13 cellular contexts compared by ENCODE assay signal in the genomic region with DNA sequence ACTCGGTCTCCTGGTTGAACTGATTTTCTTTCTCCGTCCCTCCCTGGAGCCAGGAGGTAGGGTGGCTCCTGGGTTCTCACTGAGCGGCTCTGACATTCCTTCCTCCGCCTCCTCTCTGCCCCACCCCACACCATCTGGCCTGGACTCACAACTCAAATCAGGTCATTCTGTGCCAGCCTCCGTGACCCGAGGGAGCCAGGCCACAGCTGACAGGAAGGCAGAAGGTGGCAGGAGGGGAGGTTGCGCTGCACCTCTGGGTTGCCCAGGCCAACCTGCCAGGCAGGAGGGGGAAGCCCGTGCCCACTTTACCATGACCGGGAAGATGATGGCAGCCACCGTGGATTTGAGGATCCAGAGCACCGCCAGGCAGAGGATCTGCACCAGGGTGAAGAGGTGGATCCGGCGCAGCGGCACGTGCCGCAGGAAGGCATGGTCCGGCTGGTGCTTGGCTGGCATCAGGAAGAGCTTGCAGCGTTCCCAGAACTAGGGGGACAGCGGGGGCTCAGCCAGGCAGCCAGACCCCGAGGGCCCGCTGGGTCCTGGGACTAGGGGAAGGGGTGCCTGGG. TPM values are rescaled to one million over a fixed set of nuclear protein-coding genes. Genes with fewer than 3 reads are reported as not detected.
DNase-seq lines count a peak whose midpoint lies in the region; ATAC-seq, FAIRE-seq and TF ChIP-seq lines count a peak whose summit lies in the region.
"Had no signal": no experiment of that assay in that cellular context is flagged by ENCODE, and none has a peak within 500 bp of the region (broad histone marks: within the 10 kb centered on the region; RNA-seq: fewer than 3 reads in every experiment).

No MANE protein-coding gene starts in this region.

- peak; percentile 50 for DNase-seq in NCI-H2171 treated with DMSO at 0.1 percent for 48 hours (lab: John Stamatoyannopoulos, UW)
- DNase-seq in cerebellar cortex (ENCODE audit: low spot score): peak; percentile 87
- DNase-seq in iPS-NIHi11 (ENCODE audit: low spot score): peak; percentile 41
- no peak for DNase-seq in stimulated activated naive B cell treated with anti-CD40 and anti-IgM and Interleukin-4, amounts not matched to agents 10 μg/mL and 1 μg/mL and 100 μg/mL, for 72 hours
- no peak for DNase-seq in GM12891 (ENCODE audit: insufficient read length, low spot score)
- DNase-seq in NCI-H2081 (lab: John Stamatoyannopoulos, UW): no peak
- no peak for DNase-seq in kidney tubule cell (ENCODE audit: low spot score)
- DNase-seq: CD4-positive, CD25-positive, alpha-beta regulatory T cell; NCI-H1417; NCI-H774; stimulated activated CD4-positive, alpha-beta T cell treated with anti-CD3 and anti-CD28 coated beads, Interleukin-2, amount 100 ng/mL, for 24 hours; T-helper 9 cell had no signal

- no peak for FAIRE-seq in GM12891 (lab: Jason Lieb, UNC)

- H3K27ac Mint-ChIP-seq in stimulated activated naive B cell treated with anti-CD40 and anti-IgM and Interleukin-4, amounts not matched to agents 10 μg/mL and 1 μg/mL and 100 μg/mL, for 72 hours: peak overlapping the region; percentile 65
- H3K27ac Mint-ChIP-seq: activated T-helper 1 cell treated with anti-CD3 and anti-CD28 coated beads, Interleukin-12 subunit alpha, Interleukin-12 subunit beta, Interleukin-2, Interleukin-4 antibody, amounts not matched to agents 30 ng/mL and 10 ng/mL and 1 ng/mL, durations not matched to agents 14 hours and 24 hours and 36 hours had no signal

- H3K4me1 Mint-ChIP-seq in stimulated activated naive B cell treated with anti-CD40 and anti-IgM and Interleukin-4, amounts not matched to agents 10 μg/mL and 1 μg/mL and 100 μg/mL, for 72 hours: peaks cover 0 to 7% of the 10 kb centered on the region in 2 donors

- H3K36me3 Mint-ChIP-seq in stimulated activated naive B cell treated with anti-CD40 and anti-IgM and Interleukin-4, amounts not matched to agents 10 μg/mL and 1 μg/mL and 100 μg/mL, for 72 hours: peaks cover 13 to 51% of the 10 kb centered on the region in 2 donors

- no peaks in the 10 kb centered on the region for H3K9me3 Mint-ChIP-seq in stimulated activated naive B cell treated with anti-CD40 and anti-IgM and Interleukin-4, amounts not matched to agents 10 μg/mL and 1 μg/mL and 100 μg/mL, for 72 hours
- H3K9me3 Mint-ChIP-seq: activated T-helper 1 cell treated with anti-CD3 and anti-CD28 coated beads, Interleukin-12 subunit alpha, Interleukin-12 subunit beta, Interleukin-2, Interleukin-4 antibody, amounts not matched to agents 30 ng/mL and 10 ng/mL and 1 ng/mL, durations not matched to agents 14 hours and 24 hours and 36 hours had no signal

- ATAC-seq in stimulated activated naive B cell treated with anti-CD40 and anti-IgM and Interleukin-4, amounts not matched to agents 10 μg/mL and 1 μg/mL and 100 μg/mL, for 72 hours (replicated peaks): no peak

- TF ChIP-seq POLR2A in GM12891 (IDR thresholded peaks at IDR 0.05; ENCODE audit: low read depth, low read length): no peak

- H3K27me3 Mint-ChIP-seq in stimulated activated naive B cell treated with anti-CD40 and anti-IgM and Interleukin-4, amounts not matched to agents 10 μg/mL and 1 μg/mL and 100 μg/mL, for 72 hours: no peaks in the 10 kb centered on the region
- H3K27me3 Mint-ChIP-seq: CD4-positive, CD25-positive, alpha-beta regulatory T cell had no signal

- H3K4me3 Mint-ChIP-seq in stimulated activated naive B cell treated with anti-CD40 and anti-IgM and Interleukin-4, amounts not matched to agents 10 μg/mL and 1 μg/mL and 100 μg/mL, for 72 hours: no peak overlapping the region
- H3K4me3 Mint-ChIP-seq: activated T-helper 1 cell treated with anti-CD3 and anti-CD28 coated beads, Interleukin-12 subunit alpha, Interleukin-12 subunit beta, Interleukin-2, Interleukin-4 antibody, amounts not matched to agents 30 ng/mL and 10 ng/mL and 1 ng/mL, durations not matched to agents 14 hours and 24 hours and 36 hours; CD4-positive, CD25-positive, alpha-beta regulatory T cell had no signal

TF ChIP-seq in GM12891, 5 proteins besides CTCF, POLR2A, EP300 and RAD21:
- TF ChIP-seq SPI1 (IDR thresholded peaks at IDR 0.05; ENCODE audit: low read depth, low read length) (no peak), PAX5 (IDR thresholded peaks at IDR 0.05; ENCODE audit: insufficient read depth, low read length, severe bottlenecking) (no peak), POLR2AphosphoS5 (IDR thresholded peaks at IDR 0.05; ENCODE audit: low read depth, low read length) (no peak), TAF1 (IDR thresholded peaks at IDR 0.05; ENCODE audit: low read depth, low read length) (no peak), POU2F2 (IDR thresholded peaks at IDR 0.05; ENCODE audit: low read depth, low read length) (no peak)
TF ChIP-seq in GM12891: peak in this region for 0.

RNA-seq across cellular contexts. Expression of a gene that starts 28.3 kb away (rescaled TPM):
- 118 TPM for polyA plus RNA-seq in GM12891 (2012; ENCODE audit: low read depth, missing spikeins)

RNA-seq across cellular contexts. Expression of a gene that starts 48.1 kb away (rescaled TPM):
- 60.5 TPM for polyA plus RNA-seq in GM12891 (2012; ENCODE audit: low read depth, missing spikeins)

Comparison
In these comparisons a context has a peak if more than half of its experiments do, and no peak if none do; other contexts are left out.
1. DNase-seq: peak in NCI-H2171 treated with DMSO at 0.1 percent for 48 hours (single experiment), cerebellar cortex (single experiment) and iPS-NIHi11 (single experiment); none in stimulated activated naive B cell treated with anti-CD40 and anti-IgM and Interleukin-4, amounts not matched to agents 10 μg/mL and 1 μg/mL and 100 μg/mL, for 72 hours (single experiment), GM12891 (single experiment), NCI-H2081 (0 of 2) and kidney tubule cell (single experiment).